ENCODE assay signal across 11 cellular contexts in genomic region chr3:16861432-16861831, GRCh38.
"Had no signal": no experiment of that assay in that cellular context is flagged by ENCODE, and none has a peak within 500 bp of the region (broad histone marks: within the 10 kb centered on the region; RNA-seq: fewer than 3 reads in every experiment).

No MANE protein-coding gene starts in this region.

- H3K4me3 Mint-ChIP-seq: GM23338, H9, HFFc6 had no signal

- H3K9me3 Mint-ChIP-seq: HFFc6 had no signal

- H3K27ac ChIP-seq: GM23248 had no signal

- H3K4me1 Mint-ChIP-seq: GM23338, H9 had no signal

- FAIRE-seq: H1, H54 had no signal

- H3K4me3 ChIP-seq: GM23248, GM23338, HAP-1 had no signal

- ATAC-seq: GM23338, HCT116 had no signal

- DNase-seq: GM23248, GOT3, H7, H9, HCEC 1CT, HFFc6 had no signal

- H3K27ac Mint-ChIP-seq: GM23338, H9, HFFc6 had no signal

- H3K36me3 ChIP-seq: HAP-1 had no signal
